9 cellular contexts compared by ENCODE assay signal in genomic region chr4:185640809-185641675, GRCh38.
A peak's percentile ranks its signal among the peaks of the same experiment; 100 is the strongest.
DNase-seq lines count a peak whose midpoint lies in the region; ATAC-seq and TF ChIP-seq lines count a peak whose summit lies in the region.
"Had no signal": no experiment of that assay in that cellular context is flagged by ENCODE, and none has a peak within 500 bp of the region (broad histone marks: within the 10 kb centered on the region; RNA-seq: fewer than 3 reads in every experiment).

No MANE protein-coding gene starts in this region.

- H3K36me3 ChIP-seq in RWPE2 (ENCODE audit: low read depth) (no peaks in the 10 kb centered on the region), rectal smooth muscle tissue (ENCODE audit: control insufficient read depth, insufficient read depth, low read length) (peaks cover 3% of the 10 kb centered on the region)

- H3K4me1 ChIP-seq in RWPE2 (ENCODE audit: insufficient read depth, poor library complexity, severe bottlenecking) (no peaks in the 10 kb centered on the region), rectal smooth muscle tissue (ENCODE audit: control insufficient read depth, insufficient read depth, low read length) (peaks cover 9% of the 10 kb centered on the region)

- H3K27me3 ChIP-seq in RWPE2 (ENCODE audit: insufficient read depth, poor library complexity, severe bottlenecking) (no peaks in the 10 kb centered on the region), rectal smooth muscle tissue (ENCODE audit: control insufficient read depth, insufficient read depth, low read length) (no peaks in the 10 kb centered on the region)

- H3K27ac ChIP-seq in RWPE2 (ENCODE audit: poor library complexity, severe bottlenecking) (no peak overlapping the region), rectal smooth muscle tissue (ENCODE audit: low read depth, low read length) (peak overlapping the region; percentile 50)

- ATAC-seq in RWPE2 (ENCODE audit: low read depth): peak; percentile 49; the same call in 2 of the 3 replicates
- no peak for ATAC-seq in activated CD4-positive, CD25-positive, alpha-beta regulatory T cell treated with anti-CD3 and anti-CD28 coated beads, Interleukin-2, amount 50 U/mL, for 24 hours

- H3K4me3 ChIP-seq in RWPE2 (ENCODE audit: severe bottlenecking) (no peak overlapping the region), fibroblast of the aortic adventitia (ENCODE audit: low read depth, low read length) (no peak overlapping the region), rectal smooth muscle tissue (ENCODE audit: low read length) (no peak overlapping the region)

- DNase-seq in GF-D8 (lab: John Stamatoyannopoulos, UW): peak; percentile 10
- DNase-seq in Kasumi-1 (lab: John Stamatoyannopoulos, UW): peak; percentile 65 to 78
- DNase-seq in RWPE2 (ENCODE audit: low spot score): no peak
- DNase-seq in fibroblast of the aortic adventitia (ENCODE audit: low read depth): peak; percentile 88
- no peak for DNase-seq in GM19238 (ENCODE audit: insufficient read length, low spot score)
- no peak for DNase-seq in stimulated activated CD4-positive, alpha-beta T cell treated with anti-CD3 and anti-CD28 coated beads, Interleukin-4, amount 100 ng/mL, for 4 hours
- DNase-seq: activated B cell treated with CpG ODN at 0.5 μM for 24 hours had no signal

- H3K9ac ChIP-seq in rectal smooth muscle tissue (ENCODE audit: low read length): no peak overlapping the region

- H3K9me3 ChIP-seq in RWPE2 (ENCODE audit: severe bottlenecking): no peaks in the 10 kb centered on the region

- peak; percentile 71 for TF ChIP-seq CTCF in RWPE2 (IDR thresholded peaks at IDR 0.05; ENCODE audit: poor library complexity, severe bottlenecking)
- TF ChIP-seq CTCF in fibroblast of the aortic adventitia (IDR thresholded peaks at IDR 0.05; ENCODE audit: insufficient read depth, low read length): peak; percentile 34

Comparison
In these comparisons a context has a peak if more than half of its experiments do, and no peak if none do; other contexts are left out.
1. DNase-seq: peak in GF-D8 (single experiment), Kasumi-1 (2 of 2) and fibroblast of the aortic adventitia (single experiment); none in RWPE2 (single experiment), GM19238 (single experiment) and stimulated activated CD4-positive, alpha-beta T cell treated with anti-CD3 and anti-CD28 coated beads, Interleukin-4, amount 100 ng/mL, for 4 hours (0 of 2).